37 cellular contexts compared by ENCODE assay signal in the genomic region with DNA sequence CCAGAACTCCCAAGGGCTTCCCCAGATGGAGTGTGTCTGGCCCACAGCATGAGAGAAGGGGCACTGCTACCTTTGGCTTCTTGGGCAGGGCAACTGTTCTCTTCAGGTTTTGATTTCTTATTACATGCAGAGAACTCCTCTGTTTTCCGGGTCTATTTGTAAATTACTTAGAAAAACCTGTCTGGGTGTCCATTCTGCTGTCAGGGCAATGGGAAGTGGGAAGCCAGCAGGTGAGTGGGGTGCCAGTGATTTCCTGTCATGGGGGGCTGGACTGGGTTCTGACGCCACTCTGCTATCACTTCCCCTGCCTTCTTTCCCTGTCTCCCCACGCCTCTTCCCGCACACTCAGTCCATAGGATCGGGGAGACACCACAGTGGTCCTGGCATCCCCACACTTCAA.
"Had no signal": no experiment of that assay in that cellular context is flagged by ENCODE, and none has a peak within 500 bp of the region (broad histone marks: within the 10 kb centered on the region; RNA-seq: fewer than 3 reads in every experiment).

No MANE protein-coding gene starts in this region.

- H3K4me1 Mint-ChIP-seq: activated CD4-positive, alpha-beta T cell treated with anti-CD3 and anti-CD28 coated beads for 36 hours; activated CD4-positive, alpha-beta T cell treated with anti-CD3 and anti-CD28 coated beads, Interleukin-2, amount 10 ng/mL, durations not matched to agents 7 days and 5 days; activated naive CD8-positive, alpha-beta T cell treated with anti-CD3 and anti-CD28 coated beads for 36 hours had no signal

- ATAC-seq: activated CD4-positive, alpha-beta T cell treated with anti-CD3 and anti-CD28 coated beads for 36 hours; activated CD4-positive, CD25-positive, alpha-beta regulatory T cell treated with anti-CD3 and anti-CD28 coated beads, Interleukin-2, amount 50 U/mL, for 24 hours; activated CD8-positive, alpha-beta T cell treated with anti-CD3 and anti-CD28 coated beads for 36 hours; activated naive CD4-positive, alpha-beta T cell treated with anti-CD3 and anti-CD28 coated beads, Interleukin-2, amount 50 U/mL, for 72 hours; activated T-cell treated with anti-CD3 and anti-CD28 coated beads, Interleukin-2, amount 50 U/mL, for 4 hours; activated T-cell treated with anti-CD3 and anti-CD28 coated beads, Interleukin-2, amount 50 U/mL, for 72 hours; body of pancreas; WTC11 had no signal

- H3K4me1 ChIP-seq: breast epithelium had no signal

- H3K27ac Mint-ChIP-seq: activated CD4-positive, alpha-beta memory T cell treated with anti-CD3 and anti-CD28 coated beads for 36 hours; activated CD4-positive, alpha-beta T cell treated with anti-CD3 and anti-CD28 coated beads for 36 hours; activated CD4-positive, alpha-beta T cell treated with anti-CD3 and anti-CD28 coated beads, Interleukin-2, amount 10 ng/mL, durations not matched to agents 7 days and 5 days; activated CD8-positive, alpha-beta T cell treated with anti-CD3 and anti-CD28 coated beads for 36 hours; activated naive CD4-positive, alpha-beta T cell treated with anti-CD3 and anti-CD28 coated beads for 36 hours; activated naive CD4-positive, alpha-beta T cell treated with anti-CD3 and anti-CD28 coated beads, Interleukin-2, amount 50 U/mL, for 72 hours; activated naive CD8-positive, alpha-beta T cell treated with anti-CD3 and anti-CD28 coated beads for 36 hours; activated T-cell treated with anti-CD3 and anti-CD28 coated beads, Interleukin-2, amount 50 U/mL, for 72 hours; activated T-helper 2 cell treated with anti-CD3 and anti-CD28 coated beads, Interferon-gamma antibody, Interleukin-2, Interleukin-4, amounts not matched to agents 10 μg/mL and 5 μg/mL and 100 μg/mL, durations not matched to agents 14 hours and 24 hours and 36 hours; T-helper 1 cell treated with Interleukin-12 subunit alpha and Interleukin-12 subunit beta and Interleukin-4 antibody, amounts not matched to agents 30 μg/mL and 1 μg/mL, for 36 hours; T-helper 2 cell treated with Interferon-gamma antibody and Interleukin-4, amounts not matched to agents 5 μg/mL and 100 μg/mL, for 36 hours; WTC11 had no signal

- H3K4me3 Mint-ChIP-seq: activated CD4-positive, alpha-beta memory T cell treated with anti-CD3 and anti-CD28 coated beads for 36 hours; activated CD4-positive, alpha-beta T cell treated with anti-CD3 and anti-CD28 coated beads for 36 hours; activated CD4-positive, alpha-beta T cell treated with anti-CD3 and anti-CD28 coated beads, Interleukin-2, amount 10 ng/mL, durations not matched to agents 7 days and 5 days; activated CD8-positive, alpha-beta T cell treated with anti-CD3 and anti-CD28 coated beads for 36 hours; activated naive CD4-positive, alpha-beta T cell treated with anti-CD3 and anti-CD28 coated beads for 36 hours; activated naive CD8-positive, alpha-beta T cell treated with anti-CD3 and anti-CD28 coated beads for 36 hours; activated T-cell treated with anti-CD3 and anti-CD28 coated beads, Interleukin-2, amount 50 U/mL, for 4 hours; activated T-cell treated with anti-CD3 and anti-CD28 coated beads, Interleukin-2, amount 50 U/mL, for 72 hours; T-helper 1 cell treated with Interleukin-12 subunit alpha and Interleukin-12 subunit beta and Interleukin-4 antibody, amounts not matched to agents 30 μg/mL and 1 μg/mL, for 36 hours; T-helper 2 cell treated with Interferon-gamma antibody and Interleukin-4, amounts not matched to agents 5 μg/mL and 100 μg/mL, for 36 hours; WTC11 had no signal

- H3K27me3 ChIP-seq: adrenal gland, body of pancreas, brain microvascular endothelial cell, breast epithelium had no signal

- DNase-seq: activated CD4-positive, alpha-beta memory T cell treated with anti-CD3 and anti-CD28 coated beads for 36 hours; activated CD4-positive, alpha-beta T cell treated with anti-CD3 and anti-CD28 coated beads for 1 hour; activated CD4-positive, alpha-beta T cell treated with anti-CD3 and anti-CD28 coated beads for 36 hours; activated CD4-positive, alpha-beta T cell treated with anti-CD3 and anti-CD28 coated beads for 48 hours; activated CD4-positive, alpha-beta T cell treated with anti-CD3 and anti-CD28 coated beads, Interleukin-2, amount 10 ng/mL, durations not matched to agents 7 days and 5 days; activated CD4-positive, alpha-beta T cell treated with anti-CD3 and anti-CD28 coated beads, Interleukin-2, amount 50 U/mL, for 4 hours; activated CD4-positive, CD25-positive, alpha-beta regulatory T cell; activated CD8-positive, alpha-beta memory T cell treated with anti-CD3 and anti-CD28 coated beads, Interleukin-2, amount 50 U/mL, for 4 hours; activated CD8-positive, alpha-beta T cell treated with anti-CD3 and anti-CD28 coated beads for 36 hours; activated effector memory CD4-positive, alpha-beta T cell treated with Interleukin-2 at 50 U/mL for 16 hours; activated gamma-delta T cell; activated naive CD4-positive, alpha-beta T cell; activated naive CD4-positive, alpha-beta T cell treated with anti-CD3 and anti-CD28 coated beads for 36 hours; activated naive CD4-positive, alpha-beta T cell treated with anti-CD3 and anti-CD28 coated beads, Interleukin-2, amount 50 U/mL, for 16 hours; activated naive CD8-positive, alpha-beta T cell treated with anti-CD3 and anti-CD28 coated beads for 36 hours; activated T-cell treated with anti-CD3 and anti-CD28 coated beads for 4 hours; activated T-cell treated with anti-CD3 and anti-CD28 coated beads, Interleukin-2, amount 50 U/mL, for 1 hour; activated T-cell treated with anti-CD3 and anti-CD28 coated beads, Interleukin-2, amount 50 U/mL, for 4 hours; activated T-cell treated with anti-CD3 and anti-CD28 coated beads, Interleukin-2, amount 50 U/mL, for 72 hours; adrenal gland; amniotic stem cell; aorta; body of pancreas; brain microvascular endothelial cell; central memory CD4-positive, alpha-beta T cell; SW 1271; T-helper 1 cell; T-helper 2 cell; T-helper 9 cell had no signal

- H3K9me3 Mint-ChIP-seq: activated T-cell treated with anti-CD3 and anti-CD28 coated beads, Interleukin-2, amount 50 U/mL, for 4 hours; activated T-cell treated with anti-CD3 and anti-CD28 coated beads, Interleukin-2, amount 50 U/mL, for 72 hours had no signal

- H3K27me3 Mint-ChIP-seq: activated CD4-positive, alpha-beta memory T cell treated with anti-CD3 and anti-CD28 coated beads for 36 hours; activated CD4-positive, alpha-beta T cell treated with anti-CD3 and anti-CD28 coated beads for 36 hours; activated CD8-positive, alpha-beta T cell treated with anti-CD3 and anti-CD28 coated beads for 36 hours; activated naive CD8-positive, alpha-beta T cell treated with anti-CD3 and anti-CD28 coated beads for 36 hours had no signal

- H3K36me3 ChIP-seq: adrenal gland, brain microvascular endothelial cell, breast epithelium had no signal

- H3K4me3 ChIP-seq: adrenal gland, body of pancreas, breast epithelium had no signal

- H3K36me3 Mint-ChIP-seq: WTC11 had no signal

- H3K27ac ChIP-seq: adrenal gland, body of pancreas, brain microvascular endothelial cell, breast epithelium, VCaP had no signal

- H3K9me3 ChIP-seq: adrenal gland, body of pancreas, breast epithelium had no signal
